18 cellular contexts compared by ENCODE assay signal in the genomic region with DNA sequence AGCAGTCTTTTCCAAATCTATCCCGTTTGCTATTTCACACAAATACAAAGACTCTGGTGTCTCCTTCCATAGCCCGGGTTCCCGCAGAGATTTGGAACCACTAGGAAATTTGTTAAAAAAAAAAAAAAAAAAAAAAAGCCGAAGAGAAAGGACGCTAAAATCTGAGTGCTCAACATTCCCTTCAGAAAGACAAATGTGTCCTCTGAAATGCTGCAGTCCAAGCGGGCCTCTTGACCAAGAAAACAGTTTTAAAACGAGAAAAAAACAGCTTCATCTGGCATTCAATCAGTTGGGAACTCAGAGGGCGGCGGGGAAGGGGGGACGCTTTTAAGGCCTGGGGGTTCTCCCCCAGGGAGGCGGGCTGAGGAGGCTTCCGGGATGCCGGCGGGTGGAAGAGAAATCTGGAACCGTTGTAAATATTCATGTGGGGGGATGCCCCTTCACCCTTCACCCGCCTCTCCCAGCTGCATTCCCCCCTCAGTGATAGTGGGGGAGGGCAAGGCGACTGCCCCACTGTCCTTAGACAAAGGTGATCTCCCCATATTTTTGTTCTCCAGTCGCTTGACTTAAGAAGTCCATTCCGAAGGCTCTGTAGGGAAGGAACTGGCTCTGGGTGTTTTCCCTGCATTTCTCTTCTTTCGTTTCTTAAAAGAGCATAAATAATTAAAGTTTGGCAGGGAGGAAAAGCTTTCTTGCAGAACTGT. TPM values are rescaled to one million over a fixed set of nuclear protein-coding genes. Genes with fewer than 3 reads are reported as not detected.
DNase-seq lines count a peak whose midpoint lies in the region; ATAC-seq and TF ChIP-seq lines count a peak whose summit lies in the region.
"Had no signal": no experiment of that assay in that cellular context is flagged by ENCODE, and none has a peak within 500 bp of the region (broad histone marks: within the 10 kb centered on the region; RNA-seq: fewer than 3 reads in every experiment).

No MANE protein-coding gene starts in this region.

- no peak for TF ChIP-seq POLR2A in suprapubic skin (IDR thresholded peaks at IDR 0.05)

- TF ChIP-seq EP300 in suprapubic skin (IDR thresholded peaks at IDR 0.05) = no peak

- ATAC-seq in HG03442 (IDR thresholded peaks at IDR 0.05; ENCODE audit: unreplicated experiment) = no peak
- ATAC-seq: psoas muscle had no signal

- H3K4me1 ChIP-seq in adipocyte (ENCODE audit: control insufficient read depth, insufficient read depth, low read length) (peaks cover 15% of the 10 kb centered on the region), suprapubic skin (peaks cover 56% of the 10 kb centered on the region)

- H3K27ac ChIP-seq in suprapubic skin = no peak overlapping the region
- H3K27ac ChIP-seq: psoas muscle had no signal

- 17% methylated on average over 20 of the region's 20 CpGs for WGBS in suprapubic skin

- H3K36me3 ChIP-seq in adipocyte (ENCODE audit: control insufficient read depth, insufficient read depth, low read length, severe bottlenecking) (no peaks in the 10 kb centered on the region), suprapubic skin (no peaks in the 10 kb centered on the region)

- TF ChIP-seq CTCF in suprapubic skin (IDR thresholded peaks at IDR 0.05) = no peak

- peak; percentile 35 for DNase-seq in activated CD8-positive, alpha-beta memory T cell treated with anti-CD3 and anti-CD28 coated beads, Interleukin-2, amount 50 U/mL, for 48 hours
- DNase-seq in activated CD8-positive, alpha-beta memory T cell treated with anti-CD3 and anti-CD28 coated beads, Interleukin-2, amount 50 U/mL, for 4 hours = no peak
- DNase-seq in adipocyte (ENCODE audit: low read depth) (no peak), kidney glomerular epithelial cell (lab: John Stamatoyannopoulos, UW) (peak; percentile 57), suprapubic skin (ENCODE audit: low spot score in 2 of 2) (no peak), AG08396 (ENCODE audit: low spot score) (no peak)
- no peak for DNase-seq in activated effector memory CD4-positive, alpha-beta T cell treated with Interleukin-2 at 50 U/mL for 16 hours
- DNase-seq: 8988T; COR-L47; GOT3; Karpas-422; NCI-H2029; NCI-H526; psoas muscle; stimulated activated CD4-positive, alpha-beta T cell treated with anti-CD3 and anti-CD28 coated beads, Interleukin-2, amount 100 ng/mL, for 48 hours had no signal

- H3K4me3 ChIP-seq in adipocyte (ENCODE audit: low read length) (peak overlapping the region; percentile 75), suprapubic skin (peak overlapping the region; percentile 26)

- peak overlapping the region; percentile 6 for H3K9ac ChIP-seq in adipocyte (ENCODE audit: low read length)

- H3K9me3 ChIP-seq in adipocyte (ENCODE audit: control insufficient read depth, low read length) (peaks cover 13% of the 10 kb centered on the region), suprapubic skin (no peaks in the 10 kb centered on the region)
- H3K9me3 ChIP-seq: psoas muscle had no signal

- H3K27me3 ChIP-seq in adipocyte (replicated peaks; ENCODE audit: control insufficient read depth, insufficient read depth, low read length) (peaks cover 67% of the 10 kb centered on the region), suprapubic skin (peaks cover 99% of the 10 kb centered on the region)

RNA-seq across cellular contexts. Expression of a gene that starts 3.3 kb away (rescaled TPM):
- total RNA-seq in suprapubic skin = not detected
- total RNA-seq: activated T-helper 1 cell treated with anti-CD3 and anti-CD28 coated beads, Interleukin-12 subunit alpha, Interleukin-12 subunit beta, Interleukin-2, Interleukin-4 antibody, amounts not matched to agents 30 ng/mL and 10 ng/mL and 1 ng/mL, durations not matched to agents 14 hours and 24 hours and 36 hours; mononuclear cell; psoas muscle had no signal

RNA-seq across cellular contexts. Expression of a gene that starts 4.2 kb away (rescaled TPM):
- total RNA-seq in suprapubic skin = not detected
- total RNA-seq: activated T-helper 1 cell treated with anti-CD3 and anti-CD28 coated beads, Interleukin-12 subunit alpha, Interleukin-12 subunit beta, Interleukin-2, Interleukin-4 antibody, amounts not matched to agents 30 ng/mL and 10 ng/mL and 1 ng/mL, durations not matched to agents 14 hours and 24 hours and 36 hours; mononuclear cell; psoas muscle had no signal

RNA-seq across cellular contexts. Expression of a gene that starts 11.3 kb away (rescaled TPM):
- under 1 TPM in 1 of 4 donors, not detected in 3; 0.19 TPM for total RNA-seq in suprapubic skin
- total RNA-seq: activated T-helper 1 cell treated with anti-CD3 and anti-CD28 coated beads, Interleukin-12 subunit alpha, Interleukin-12 subunit beta, Interleukin-2, Interleukin-4 antibody, amounts not matched to agents 30 ng/mL and 10 ng/mL and 1 ng/mL, durations not matched to agents 14 hours and 24 hours and 36 hours; mononuclear cell; psoas muscle had no signal

RNA-seq across cellular contexts. Expression of a gene that starts 12.8 kb away (rescaled TPM):
- total RNA-seq in suprapubic skin = under 1 TPM in 2 of 4 donors, not detected in 2; 0.56 to 0.59 TPM
- total RNA-seq: activated T-helper 1 cell treated with anti-CD3 and anti-CD28 coated beads, Interleukin-12 subunit alpha, Interleukin-12 subunit beta, Interleukin-2, Interleukin-4 antibody, amounts not matched to agents 30 ng/mL and 10 ng/mL and 1 ng/mL, durations not matched to agents 14 hours and 24 hours and 36 hours; mononuclear cell; psoas muscle had no signal

RNA-seq across cellular contexts. Expression of a gene that starts 18.7 kb away (rescaled TPM):
- 1 to 10 TPM in 2 of 4 donors, under 1 TPM in 1, not detected in 1; 0.26 to 3.1 (median 2.6) TPM for total RNA-seq in suprapubic skin
- total RNA-seq: activated T-helper 1 cell treated with anti-CD3 and anti-CD28 coated beads, Interleukin-12 subunit alpha, Interleukin-12 subunit beta, Interleukin-2, Interleukin-4 antibody, amounts not matched to agents 30 ng/mL and 10 ng/mL and 1 ng/mL, durations not matched to agents 14 hours and 24 hours and 36 hours; mononuclear cell had no signal

Comparison
In these comparisons a context has a peak if more than half of its experiments do, and no peak if none do; other contexts are left out.
1. DNase-seq: peak in activated CD8-positive, alpha-beta memory T cell treated with anti-CD3 and anti-CD28 coated beads, Interleukin-2, amount 50 U/mL, for 48 hours (single experiment) and kidney glomerular epithelial cell (single experiment); none in activated CD8-positive, alpha-beta memory T cell treated with anti-CD3 and anti-CD28 coated beads, Interleukin-2, amount 50 U/mL, for 4 hours (single experiment), adipocyte (single experiment), suprapubic skin (0 of 2), activated effector memory CD4-positive, alpha-beta T cell treated with Interleukin-2 at 50 U/mL for 16 hours (single experiment) and AG08396 (single experiment).